In the genomic region with DNA sequence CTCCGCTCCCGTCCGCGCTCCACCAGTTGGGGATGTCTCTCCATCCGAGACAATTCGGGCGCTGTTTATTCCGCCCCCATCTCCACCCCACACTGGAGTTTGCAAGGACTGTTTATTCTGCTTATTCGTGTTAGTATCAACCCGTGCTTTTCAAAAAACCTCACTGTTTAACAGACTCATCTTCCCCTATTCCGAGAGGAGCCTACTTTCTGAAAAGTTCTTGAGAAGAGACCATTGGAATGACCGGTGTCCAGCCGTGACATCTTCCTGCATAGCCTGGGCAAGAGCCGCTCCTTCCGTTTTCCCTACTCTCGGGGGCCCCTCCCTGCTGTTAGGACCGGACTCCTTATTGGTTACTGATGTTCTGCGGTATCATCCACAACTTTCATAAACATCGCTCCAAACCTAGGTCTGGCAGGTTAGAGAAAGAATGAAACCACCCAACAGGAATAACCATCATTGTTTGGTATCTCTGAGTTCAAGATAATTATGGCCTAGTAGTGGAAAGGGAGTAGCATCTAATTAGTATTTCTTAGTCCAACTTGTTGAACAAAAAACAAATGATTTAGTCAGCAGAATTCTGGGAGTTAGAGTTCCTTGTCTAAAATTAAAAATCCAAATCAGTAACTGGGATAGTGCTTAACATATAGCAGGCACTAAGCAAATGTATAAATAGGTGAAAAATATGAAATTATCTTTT, we compare ENCODE assay signal across 8 cellular contexts. TPM values are rescaled to one million over a fixed set of nuclear protein-coding genes. Genes with fewer than 3 reads are reported as not detected.
DNase-seq lines count a peak whose midpoint lies in the region; ATAC-seq and TF ChIP-seq lines count a peak whose summit lies in the region.

No MANE protein-coding gene starts in this region.

- peak overlapping the region; percentile 68 for H3K4me3 ChIP-seq in CD8-positive, alpha-beta memory T cell (ENCODE audit: low read length)
- peak overlapping the region; percentile 73 for H3K4me3 ChIP-seq in OCI-LY1 (ENCODE audit: low read depth, low read length, poor library complexity, severe bottlenecking)
- H3K4me3 ChIP-seq in fibroblast of the aortic adventitia (ENCODE audit: low read depth, low read length): peak overlapping the region; percentile 91
- H3K4me3 ChIP-seq in naive thymus-derived CD4-positive, alpha-beta T cell (ENCODE audit: low read length): peak overlapping the region; percentile 76
- H3K4me3 ChIP-seq in suprapubic skin: peak overlapping the region; percentile 85

- POLR2A ChIA-PET in CD8-positive, alpha-beta memory T cell (lab: Charles Lee): interaction anchor here (2.8 kb wide), 1 partner anchor 55 kb away, joined by 15 read pairs; a partner anchor contains a TSS
- POLR2A ChIA-PET in naive thymus-derived CD4-positive, alpha-beta T cell (lab: Charles Lee): interaction anchor here (1.0 kb wide), 1 partner anchor 55 kb away, joined by 12 read pairs; a partner anchor contains a TSS

- H3K27ac ChIP-seq in CD8-positive, alpha-beta memory T cell (ENCODE audit: low read depth, low read length): peak overlapping the region; percentile 87
- peak overlapping the region; percentile 25 for H3K27ac ChIP-seq in OCI-LY1 (ENCODE audit: low read depth, low read length, poor library complexity, severe bottlenecking)
- H3K27ac ChIP-seq in naive thymus-derived CD4-positive, alpha-beta T cell (ENCODE audit: low read depth, low read length): peak overlapping the region; percentile 98
- H3K27ac ChIP-seq in suprapubic skin: peak overlapping the region; percentile 98

- intact Hi-C loops in naive thymus-derived CD4-positive, alpha-beta T cell (cut with micrococcal nuclease): loop anchor here (1.0 to 10.0 kb wide), 8 partner anchors 86 to 738 kb away; a partner anchor contains a TSS

- DNase-seq in CD8-positive, alpha-beta memory T cell: peak; percentile 6 to 54 (median 25)
- DNase-seq in HT1080 (ENCODE audit: low read depth) (peak; percentile 76), fibroblast of the aortic adventitia (ENCODE audit: low read depth) (peak; percentile 85), suprapubic skin (ENCODE audit: low spot score in 2 of 2) (peak; percentile 89 to 93)
- DNase-seq in activated T-helper 9 cell treated with anti-CD3 and anti-CD28 coated beads, Interleukin-2, amount 50 U/mL, for 16 hours (ENCODE audit: low read depth): peak; percentile 11
- DNase-seq in naive thymus-derived CD4-positive, alpha-beta T cell: peak in 2 of 9 donors; percentile 25 to 51

- H4K20me1 ChIP-seq in OCI-LY1 (ENCODE audit: insufficient read depth, low read length): no peaks in the 10 kb centered on the region

- H3K4me2 ChIP-seq in OCI-LY1 (ENCODE audit: low read length): peak overlapping the region; percentile 83

- H3K36me3 Mint-ChIP-seq in CD8-positive, alpha-beta memory T cell: peaks cover 0 to 21% (median 8%) of the 10 kb centered on the region in 3 donors
- peaks cover 0 to 16% (median 4%) of the 10 kb centered on the region in 5 donors for H3K36me3 Mint-ChIP-seq in naive thymus-derived CD4-positive, alpha-beta T cell

- no peaks in the 10 kb centered on the region for H3K9me2 ChIP-seq in OCI-LY1 (ENCODE audit: low read depth, low read length)

- under 1% methylated on average over 19 of the region's 19 CpGs for WGBS in suprapubic skin

- H3K27me3 ChIP-seq in CD8-positive, alpha-beta memory T cell (ENCODE audit: insufficient read depth, low read length, poor library complexity, severe bottlenecking): no peaks in the 10 kb centered on the region
- H3K27me3 ChIP-seq in OCI-LY1 (ENCODE audit: insufficient read depth, low read length): no peaks in the 10 kb centered on the region
- H3K27me3 ChIP-seq in naive thymus-derived CD4-positive, alpha-beta T cell (ENCODE audit: control insufficient read depth in 2 of 2, insufficient read depth in 2 of 2, low read length in 2 of 2): no peaks in the 10 kb centered on the region
- no peaks in the 10 kb centered on the region for H3K27me3 ChIP-seq in suprapubic skin

- H3K27ac Mint-ChIP-seq in CD8-positive, alpha-beta memory T cell: peak overlapping the region; percentile 92 to 100 (median 98)
- peak overlapping the region; percentile 92 to 99 (median 96) for H3K27ac Mint-ChIP-seq in naive thymus-derived CD4-positive, alpha-beta T cell

- TF ChIP-seq EP300 in suprapubic skin (IDR thresholded peaks at IDR 0.05): no peak

- CTCF ChIA-PET in CD8-positive, alpha-beta memory T cell (lab: Charles Lee): no interaction called here
- CTCF ChIA-PET in naive thymus-derived CD4-positive, alpha-beta T cell (lab: Charles Lee): no interaction called here

- H3K9me3 Mint-ChIP-seq in CD8-positive, alpha-beta memory T cell: no peaks in the 10 kb centered on the region
- H3K9me3 Mint-ChIP-seq in naive thymus-derived CD4-positive, alpha-beta T cell: peaks cover 0 to 4% (median 0%) of the 10 kb centered on the region in 11 donors

- no peak overlapping the region for H2AFZ ChIP-seq in OCI-LY1 (ENCODE audit: low read length)

- H3K9me3 ChIP-seq in CD8-positive, alpha-beta memory T cell (ENCODE audit: low read length): no peaks in the 10 kb centered on the region
- H3K9me3 ChIP-seq in OCI-LY1 (ENCODE audit: low read length) (no peaks in the 10 kb centered on the region), suprapubic skin (no peaks in the 10 kb centered on the region)
- no peaks in the 10 kb centered on the region for H3K9me3 ChIP-seq in naive thymus-derived CD4-positive, alpha-beta T cell (ENCODE audit: control insufficient read depth in 2 of 3, low read length in 3 of 3)

- no peak for TF ChIP-seq CTCF in OCI-LY1 (IDR thresholded peaks at IDR 0.05; ENCODE audit: low read length)
- TF ChIP-seq CTCF in fibroblast of the aortic adventitia (IDR thresholded peaks at IDR 0.05; ENCODE audit: insufficient read depth, low read length): no peak
- TF ChIP-seq CTCF in suprapubic skin (IDR thresholded peaks at IDR 0.05): no peak

- ATAC-seq in GM19455 (IDR thresholded peaks at IDR 0.05; ENCODE audit: unreplicated experiment): peak; percentile 21
- ATAC-seq in naive thymus-derived CD4-positive, alpha-beta T cell: no peak

- TF ChIP-seq POLR2A in suprapubic skin (IDR thresholded peaks at IDR 0.05): peak in 1 of 2 donors; percentile 55

- H3F3A ChIP-seq in OCI-LY1 (ENCODE audit: insufficient read depth, low read length): no peaks in the 10 kb centered on the region

- peaks cover 0 to 3% of the 10 kb centered on the region in 2 donors for H3K27me3 Mint-ChIP-seq in CD8-positive, alpha-beta memory T cell
- H3K27me3 Mint-ChIP-seq in naive thymus-derived CD4-positive, alpha-beta T cell: peaks cover 0 to 2% (median 0%) of the 10 kb centered on the region in 5 donors

- peaks cover 9% of the 10 kb centered on the region; the same call in 1 of the 2 replicates for H3K79me2 ChIP-seq in OCI-LY1 (ENCODE audit: insufficient read depth, low read length)

- peaks cover under 1% of the 10 kb centered on the region for H3K36me3 ChIP-seq in CD8-positive, alpha-beta memory T cell (ENCODE audit: insufficient read depth, low read length)
- H3K36me3 ChIP-seq in OCI-LY1 (ENCODE audit: insufficient read depth, low read length) (peaks cover 10% of the 10 kb centered on the region; the same call in 1 of the 2 replicates), suprapubic skin (no peaks in the 10 kb centered on the region)
- peaks cover 0 to 5% (median 0%) of the 10 kb centered on the region in 3 experiments for H3K36me3 ChIP-seq in naive thymus-derived CD4-positive, alpha-beta T cell (ENCODE audit: control insufficient read depth in 2 of 3, insufficient read depth in 3 of 3, low read length in 3 of 3)

- peaks cover 37 to 46% (median 42%) of the 10 kb centered on the region in 3 donors for H3K4me1 Mint-ChIP-seq in CD8-positive, alpha-beta memory T cell
- peaks cover 26 to 47% (median 41%) of the 10 kb centered on the region in 7 donors for H3K4me1 Mint-ChIP-seq in naive thymus-derived CD4-positive, alpha-beta T cell

- peaks cover 29% of the 10 kb centered on the region for H3K4me1 ChIP-seq in CD8-positive, alpha-beta memory T cell (ENCODE audit: insufficient read depth, low read length)
- H3K4me1 ChIP-seq in OCI-LY1 (ENCODE audit: insufficient read depth, low read length, severe bottlenecking) (peaks cover 17% of the 10 kb centered on the region), suprapubic skin (peaks cover 19% of the 10 kb centered on the region)
- H3K4me1 ChIP-seq in naive thymus-derived CD4-positive, alpha-beta T cell (ENCODE audit: control insufficient read depth in 2 of 2, insufficient read depth in 2 of 2, low read length in 2 of 2): peaks cover 3 to 6% of the 10 kb centered on the region in 2 donors

- peak overlapping the region; percentile 79 for H3K9ac ChIP-seq in OCI-LY1 (ENCODE audit: low read length)

- H3K4me3 Mint-ChIP-seq in CD8-positive, alpha-beta memory T cell: peak overlapping the region; percentile 91 to 99 (median 93)
- H3K4me3 Mint-ChIP-seq in naive thymus-derived CD4-positive, alpha-beta T cell: peak overlapping the region; percentile 90 to 100 (median 97)

RNA-seq across cellular contexts. Expression of a gene that starts 0.8 kb away (rescaled TPM):
- 10 to 100 TPM; 43.2 to 43.3 TPM for total RNA-seq in CD8-positive, alpha-beta memory T cell
- 54.8 TPM for polyA plus RNA-seq in CD8-positive, alpha-beta memory T cell
- 20.5 and 22.2 TPM in 2 replicates for total RNA-seq in HT1080 (2014; rRNA removed; shearing (Covaris generic))
- 34.0 and 40.0 TPM in 2 replicates for polyA plus RNA-seq in HT1080 (2015; cell fraction: cytosol; rRNA removed)
- 73.3 and 77.3 TPM in 2 replicates for polyA plus RNA-seq in HT1080 (2015; cell fraction: nucleus; rRNA removed)
- total RNA-seq in fibroblast of the aortic adventitia (ENCODE audit: low replicate concordance) (45.0 and 78.7 TPM in 2 replicates), suprapubic skin (100 to 1,000 TPM in 1 of 4 donors, 10 to 100 TPM in 3; 48.8 to 137 (median 66.3) TPM)
- 10 to 100 TPM; 46.8 to 75.2 (median 54.0) TPM for total RNA-seq in naive thymus-derived CD4-positive, alpha-beta T cell
- 10 to 100 TPM; 38.3 to 47.8 TPM for polyA plus RNA-seq in naive thymus-derived CD4-positive, alpha-beta T cell

RNA-seq across cellular contexts. Expression of a gene that starts 34.6 kb away (rescaled TPM):
- under 1 TPM in 1 of 2 experiments, not detected in 1; 0.09 TPM for total RNA-seq in CD8-positive, alpha-beta memory T cell
- polyA plus RNA-seq in CD8-positive, alpha-beta memory T cell: not detected
- total RNA-seq in HT1080 (2014; rRNA removed; shearing (Covaris generic)): not detected in 2 replicates
- 0.07 TPM in 1 of 2 replicates, not detected in the other for polyA plus RNA-seq in HT1080 (2015; cell fraction: cytosol; rRNA removed)
- 0.09 TPM in 1 of 2 replicates, not detected in the other for polyA plus RNA-seq in HT1080 (2015; cell fraction: nucleus; rRNA removed)
- total RNA-seq in fibroblast of the aortic adventitia (ENCODE audit: low replicate concordance) (under 0.01 TPM in 1 of 2 replicates, not detected in the other), suprapubic skin (under 1 TPM in 1 of 4 donors, not detected in 3; 0.24 TPM)
- total RNA-seq in naive thymus-derived CD4-positive, alpha-beta T cell: under 1 TPM in 2 of 5 experiments, not detected in 3; 0.13 to 0.22 TPM
- not detected for polyA plus RNA-seq in naive thymus-derived CD4-positive, alpha-beta T cell

RNA-seq across cellular contexts. Expression of a gene that starts 55.2 kb away (rescaled TPM):
- 10 to 100 TPM; 74.8 to 78.1 TPM for total RNA-seq in CD8-positive, alpha-beta memory T cell
- polyA plus RNA-seq in CD8-positive, alpha-beta memory T cell: 32.3 TPM
- 24.0 and 32.8 TPM in 2 replicates for total RNA-seq in HT1080 (2014; rRNA removed; shearing (Covaris generic))
- polyA plus RNA-seq in HT1080 (2015; cell fraction: cytosol; rRNA removed): 25.3 and 29.3 TPM in 2 replicates
- 162 and 179 TPM in 2 replicates for polyA plus RNA-seq in HT1080 (2015; cell fraction: nucleus; rRNA removed)
- total RNA-seq in fibroblast of the aortic adventitia (ENCODE audit: low replicate concordance) (20.0 and 25.2 TPM in 2 replicates), suprapubic skin (10 to 100 TPM; 17.5 to 58.4 (median 25.4) TPM)
- 100 to 1,000 TPM in 4 of 5 experiments, 10 to 100 TPM in 1; 85.5 to 136 (median 118) TPM for total RNA-seq in naive thymus-derived CD4-positive, alpha-beta T cell
- 10 to 100 TPM; 21.6 to 22.2 TPM for polyA plus RNA-seq in naive thymus-derived CD4-positive, alpha-beta T cell

Comparison
In these comparisons a context has a peak if more than half of its experiments do, and no peak if none do; other contexts are left out.
1. H3K27ac ChIP-seq: peak in every context shown above with its lines; median percentile 98 in naive thymus-derived CD4-positive, alpha-beta T cell; 98 in suprapubic skin; 87 in CD8-positive, alpha-beta memory T cell; 25 in OCI-LY1.